In genomic region chr3:23094890-23095462, GRCh38 we compare ENCODE assay signal across 9 cellular contexts.
A peak's percentile ranks its signal among the peaks of the same experiment; 100 is the strongest.
DNase-seq lines count a peak whose midpoint lies in the region; ATAC-seq and TF ChIP-seq lines count a peak whose summit lies in the region.
"Had no signal": no experiment of that assay in that cellular context is flagged by ENCODE, and none has a peak within 500 bp of the region (broad histone marks: within the 10 kb centered on the region; RNA-seq: fewer than 3 reads in every experiment).

No MANE protein-coding gene starts in this region.

- peaks cover 2 to 9% (median 5%) of the 10 kb centered on the region in 5 donors for H3K9me3 Mint-ChIP-seq in CD8-positive, alpha-beta memory T cell

- H3K27me3 Mint-ChIP-seq in CD8-positive, alpha-beta memory T cell, result peaks cover 0 to 1% of the 10 kb centered on the region in 2 donors

- H3K27ac Mint-ChIP-seq in CD8-positive, alpha-beta memory T cell, result no peak overlapping the region

- H3K9ac ChIP-seq in colonic mucosa (ENCODE audit: low read depth in 2 of 2, low read length in 2 of 2), result no peak overlapping the region
- H3K9ac ChIP-seq: parathyroid adenoma had no signal

- H3K9me3 ChIP-seq in lower lobe of right lung (no peaks in the 10 kb centered on the region), colonic mucosa (no peaks in the 10 kb centered on the region)
- no peaks in the 10 kb centered on the region for H3K9me3 ChIP-seq in CD8-positive, alpha-beta memory T cell (ENCODE audit: low read length)

- H3K36me3 ChIP-seq in lower lobe of right lung, result no peaks in the 10 kb centered on the region
- no peaks in the 10 kb centered on the region for H3K36me3 ChIP-seq in colonic mucosa
- H3K36me3 ChIP-seq in CD8-positive, alpha-beta memory T cell (ENCODE audit: insufficient read depth, low read length), result no peaks in the 10 kb centered on the region

- ATAC-seq in lower lobe of right lung (peak; percentile 32 to 38), GM21529 (IDR thresholded peaks at IDR 0.05; ENCODE audit: unreplicated experiment) (no peak), GM18870 (IDR thresholded peaks at IDR 0.05; ENCODE audit: unreplicated experiment) (no peak)

- H3K4me1 ChIP-seq in lower lobe of right lung, result no peaks in the 10 kb centered on the region
- no peaks in the 10 kb centered on the region for H3K4me1 ChIP-seq in colonic mucosa
- no peaks in the 10 kb centered on the region for H3K4me1 ChIP-seq in CD8-positive, alpha-beta memory T cell (ENCODE audit: insufficient read depth, low read length)
- H3K4me1 ChIP-seq: parathyroid adenoma had no signal

- in situ Hi-C loops in astrocyte of the spinal cord (cut with HindIII; ENCODE audit: low sequenced_read_pairs), result no loop called here

- peak; percentile 39 for DNase-seq in EH (ENCODE audit: low read depth)
- peak; percentile 2 for DNase-seq in NCI-H1105 (lab: John Stamatoyannopoulos, UW)
- DNase-seq in astrocyte of the spinal cord (ENCODE audit: low read depth, low spot score), result peak; percentile 78
- DNase-seq in lower lobe of right lung, result no peak
- DNase-seq in colonic mucosa, result no peak
- DNase-seq in CD8-positive, alpha-beta memory T cell, result no peak

- intact Hi-C loops in lower lobe of right lung (cut with DNase I) (no loop called here), colonic mucosa (cut with DNase I) (no loop called here)

- no peak overlapping the region for H3K27ac ChIP-seq in lower lobe of right lung
- no peak overlapping the region for H3K27ac ChIP-seq in colonic mucosa
- H3K27ac ChIP-seq in CD8-positive, alpha-beta memory T cell (ENCODE audit: low read depth, low read length), result no peak overlapping the region
- H3K27ac ChIP-seq: parathyroid adenoma had no signal

- POLR2A ChIA-PET in CD8-positive, alpha-beta memory T cell (lab: Charles Lee), result no interaction called here

- H3K27me3 ChIP-seq in lower lobe of right lung (ENCODE audit: low read depth) (no peaks in the 10 kb centered on the region), colonic mucosa (no peaks in the 10 kb centered on the region)
- no peaks in the 10 kb centered on the region for H3K27me3 ChIP-seq in CD8-positive, alpha-beta memory T cell (ENCODE audit: insufficient read depth, low read length, poor library complexity, severe bottlenecking)

- no peak for TF ChIP-seq CTCF in astrocyte of the spinal cord (IDR thresholded peaks at IDR 0.05; ENCODE audit: low read depth, low read length)
- TF ChIP-seq CTCF in lower lobe of right lung (IDR thresholded peaks at IDR 0.05), result no peak
- TF ChIP-seq CTCF in colonic mucosa (IDR thresholded peaks at IDR 0.05), result no peak

- H3K4me1 Mint-ChIP-seq in CD8-positive, alpha-beta memory T cell, result no peaks in the 10 kb centered on the region

- H3K4me3 ChIP-seq in astrocyte of the spinal cord (ENCODE audit: low read depth, low read length), result no peak overlapping the region
- H3K4me3 ChIP-seq in lower lobe of right lung, result no peak overlapping the region
- H3K4me3 ChIP-seq in colonic mucosa, result no peak overlapping the region
- H3K4me3 ChIP-seq in CD8-positive, alpha-beta memory T cell (ENCODE audit: low read length), result no peak overlapping the region

- H3K4me3 Mint-ChIP-seq in CD8-positive, alpha-beta memory T cell, result no peak overlapping the region

- no peaks in the 10 kb centered on the region for H3K36me3 Mint-ChIP-seq in CD8-positive, alpha-beta memory T cell

- CTCF ChIA-PET in CD8-positive, alpha-beta memory T cell (lab: Charles Lee), result no interaction called here

Comparison
In these comparisons a context has a peak if more than half of its experiments do, and no peak if none do; other contexts are left out.
1. DNase-seq: peak in EH (single experiment), NCI-H1105 (single experiment) and astrocyte of the spinal cord (single experiment); none in lower lobe of right lung (single experiment), colonic mucosa (single experiment) and CD8-positive, alpha-beta memory T cell (0 of 5).
2. ATAC-seq: peak in lower lobe of right lung (2 of 2); none in GM21529 (single experiment) and GM18870 (single experiment).